Comparison of ENCODE assay signal across 8 cellular contexts in the genomic region with DNA sequence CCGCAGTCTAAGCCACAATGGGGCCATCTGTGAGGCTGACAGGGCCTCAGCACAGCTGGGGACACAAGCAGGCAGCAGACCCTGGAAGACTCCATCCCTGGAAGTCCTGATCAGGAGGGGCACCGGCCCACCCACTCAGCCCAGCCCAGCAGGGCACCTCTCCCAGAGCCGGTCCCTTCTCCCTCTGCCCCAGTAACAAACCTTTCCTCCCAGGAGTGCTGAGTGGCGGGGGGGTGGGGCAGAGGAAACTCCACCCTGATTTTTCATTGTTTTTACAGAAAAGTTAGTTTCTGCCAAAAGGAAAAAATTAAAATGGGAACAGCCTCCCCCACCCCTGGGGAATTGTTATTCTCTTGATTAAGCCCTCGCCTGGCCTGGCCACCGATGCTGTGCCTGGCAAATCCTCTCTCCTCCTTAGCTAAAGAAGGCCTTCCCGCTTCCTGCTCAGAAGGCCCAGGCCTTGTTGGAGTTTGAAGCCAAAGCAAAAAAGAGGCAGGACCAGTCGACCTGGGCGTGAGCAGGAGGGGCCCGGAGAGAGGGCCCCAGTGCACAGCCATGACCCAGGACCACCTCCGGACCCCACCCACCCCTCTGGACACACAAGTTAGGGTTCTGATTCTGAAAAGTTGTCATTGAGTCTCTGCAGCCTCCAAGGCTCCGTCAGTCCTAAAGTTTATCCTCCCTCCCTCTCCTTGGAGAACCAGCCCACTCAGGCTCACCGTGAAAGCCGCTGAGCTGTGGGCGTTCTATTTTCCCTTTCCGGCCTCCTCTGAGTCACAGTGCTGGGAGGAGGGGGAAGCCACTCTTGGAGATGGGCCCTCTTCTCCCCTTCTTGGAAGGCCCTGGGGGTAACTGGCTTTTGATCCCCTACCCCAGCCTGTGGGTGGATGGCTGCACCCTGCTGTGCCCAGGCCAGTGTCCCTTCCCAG.
DNase-seq lines count a peak whose midpoint lies in the region; ATAC-seq and TF ChIP-seq lines count a peak whose summit lies in the region.

No MANE protein-coding gene starts in this region.

- no peaks in the 10 kb centered on the region for H3K36me3 ChIP-seq in brain microvascular endothelial cell (replicated peaks)
- no peaks in the 10 kb centered on the region for H3K36me3 ChIP-seq in thyroid gland

- no peaks in the 10 kb centered on the region for H3K27me3 ChIP-seq in brain microvascular endothelial cell (replicated peaks)
- H3K27me3 ChIP-seq in thyroid gland = no peaks in the 10 kb centered on the region

- H3K27ac ChIP-seq in brain microvascular endothelial cell (peak overlapping the region; percentile 83), thyroid gland (peak overlapping the region; percentile 67 to 73 (median 71))

- 52 to 56% methylated on average over 15 to 16 of the region's 16 CpGs for WGBS in thyroid gland, 2 donors

- no peak for ATAC-seq in activated CD4-positive, CD25-positive, alpha-beta regulatory T cell treated with anti-CD3 and anti-CD28 coated beads, Interleukin-2, amount 50 U/mL, for 24 hours
- ATAC-seq in left lobe of liver (peak; percentile 54), GM18909 (IDR thresholded peaks at IDR 0.05; ENCODE audit: poor library complexity, unreplicated experiment) (no peak)

- H3K4me3 ChIP-seq in brain microvascular endothelial cell (ENCODE audit: low read depth, low read length) (no peak overlapping the region), thyroid gland (replicated peaks in 1 of 3) (no peak overlapping the region)

- DNase-seq in activated CD4-positive, CD25-positive, alpha-beta regulatory T cell treated with anti-CD3 and anti-CD28 coated beads, Interleukin-2, amount 50 U/mL, for 72 hours = peak; percentile 26
- DNase-seq in brain microvascular endothelial cell = peak; percentile 85
- no peak for DNase-seq in left lobe of liver (ENCODE audit: low spot score)
- no peak for DNase-seq in thyroid gland
- no peak for DNase-seq in NCI-H2081 treated with DMSO at 0.1 percent for 48 hours (lab: John Stamatoyannopoulos, UW)
- DNase-seq in RPMI8226 = no peak

- H3K4me1 ChIP-seq in thyroid gland = peaks cover 0 to 31% of the 10 kb centered on the region in 2 donors

- no peak for TF ChIP-seq POLR2A in thyroid gland (IDR thresholded peaks at IDR 0.05)

- intact Hi-C loops in thyroid gland (cut with DNase I) = no loop called here

- in situ Hi-C loops in brain microvascular endothelial cell (cut with HindIII; ENCODE audit: low pct_ligation_motif_present, low sequenced_read_pairs) = no loop called here

- H3K9me3 ChIP-seq in thyroid gland = no peaks in the 10 kb centered on the region

- TF ChIP-seq CTCF in brain microvascular endothelial cell (IDR thresholded peaks at IDR 0.05; ENCODE audit: low read depth, low read length, missing control alignments) (no peak), thyroid gland (IDR thresholded peaks at IDR 0.05) (no peak)

Comparison
In these comparisons a context has a peak if more than half of its experiments do, and no peak if none do; other contexts are left out.
1. DNase-seq: peak in activated CD4-positive, CD25-positive, alpha-beta regulatory T cell treated with anti-CD3 and anti-CD28 coated beads, Interleukin-2, amount 50 U/mL, for 72 hours (single experiment) and brain microvascular endothelial cell (single experiment); none in left lobe of liver (single experiment), thyroid gland (0 of 2), NCI-H2081 treated with DMSO at 0.1 percent for 48 hours (single experiment) and RPMI8226 (single experiment).